Comparison of ENCODE assay signal across 11 cellular contexts in genomic region chr2:71498261-71498701, GRCh38. TPM values are rescaled to one million over a fixed set of nuclear protein-coding genes. Genes with fewer than 3 reads are reported as not detected.
DNase-seq lines count a peak whose midpoint lies in the region; ATAC-seq and TF ChIP-seq lines count a peak whose summit lies in the region.
"Had no signal": no experiment of that assay in that cellular context is flagged by ENCODE, and none has a peak within 500 bp of the region (broad histone marks: within the 10 kb centered on the region; RNA-seq: fewer than 3 reads in every experiment).

No MANE protein-coding gene starts in this region.

- intact Hi-C loops in CD14-positive monocyte (cut with micrococcal nuclease), result no loop called here

- peaks cover 68 to 82% of the 10 kb centered on the region in 2 donors for H3K36me3 Mint-ChIP-seq in CD14-positive monocyte

- H3K27me3 Mint-ChIP-seq in CD14-positive monocyte (ENCODE audit: low read depth in 3 of 3), result peaks cover 0 to 3% (median 3%) of the 10 kb centered on the region in 3 donors

- H3K4me3 Mint-ChIP-seq in CD14-positive monocyte, result no peak overlapping the region

- no peak overlapping the region for H3K4me3 ChIP-seq in cardiac fibroblast (replicated peaks in 1 of 2; ENCODE audit: low read depth in 2 of 2, low read length in 2 of 2)
- H3K4me3 ChIP-seq: BLaER1 treated with 17β-estradiol and CSF1 and Interleukin-3, amounts not matched to agents 10 nM and 100 nM; transverse colon had no signal

- H3K27ac Mint-ChIP-seq in CD14-positive monocyte, result peak overlapping the region in 2 of 7 donors; percentile 11 to 59

- peaks cover 22% of the 10 kb centered on the region for H3K4me1 Mint-ChIP-seq in CD14-positive monocyte

- no peak for TF ChIP-seq CTCF in cardiac fibroblast (IDR thresholded peaks at IDR 0.05; ENCODE audit: low read depth, low read length)
- TF ChIP-seq CTCF in CD14-positive monocyte (IDR thresholded peaks at IDR 0.05), result no peak

- DNase-seq in 8988T, result peak; percentile 45
- peak; percentile 93 for DNase-seq in HS-5 (ENCODE audit: low read depth)
- DNase-seq in cardiac fibroblast (ENCODE audit: low read depth in 2 of 2), result peak; percentile 80 to 98
- peak; percentile 98 for DNase-seq in kidney tubule cell (ENCODE audit: low spot score)
- DNase-seq in DMS153 treated with DMSO at 0.1 percent for 48 hours (lab: John Stamatoyannopoulos, UW; ENCODE audit: unreplicated experiment), result no peak
- DNase-seq in CD14-positive monocyte (ENCODE audit: low spot score), result no peak
- DNase-seq: activated CD4-positive, alpha-beta T cell treated with anti-CD3 and anti-CD28 coated beads for 4 hours; transverse colon had no signal

- ATAC-seq in GM21528 (IDR thresholded peaks at IDR 0.05; ENCODE audit: low FRiP score, unreplicated experiment), result no peak
- ATAC-seq in GM21447 (IDR thresholded peaks at IDR 0.05; ENCODE audit: unreplicated experiment), result no peak

- peaks cover 0 to 5% (median 0%) of the 10 kb centered on the region in 7 donors for H3K9me3 Mint-ChIP-seq in CD14-positive monocyte

RNA-seq across cellular contexts. Expression of gene DYSF, which starts 44.9 kb away (rescaled TPM):
- 10 to 100 TPM; 16.1 to 31.2 TPM for polyA plus RNA-seq in CD14-positive monocyte

Comparison
In these comparisons a context has a peak if more than half of its experiments do, and no peak if none do; other contexts are left out.
1. DNase-seq: peak in 8988T (single experiment), HS-5 (single experiment), cardiac fibroblast (2 of 2) and kidney tubule cell (single experiment); none in DMS153 treated with DMSO at 0.1 percent for 48 hours (single experiment) and CD14-positive monocyte (single experiment).